ENCODE assay signal across 22 cellular contexts in genomic region chr20:63351380-63351700, GRCh38. TPM values are rescaled to one million over a fixed set of nuclear protein-coding genes. Genes with fewer than 3 reads are reported as not detected.
DNase-seq lines count a peak whose midpoint lies in the region; ATAC-seq and TF ChIP-seq lines count a peak whose summit lies in the region.
"Had no signal": no experiment of that assay in that cellular context is flagged by ENCODE, and none has a peak within 500 bp of the region (broad histone marks: within the 10 kb centered on the region; RNA-seq: fewer than 3 reads in every experiment).

No MANE protein-coding gene starts in this region.

- H3K9me3 Mint-ChIP-seq in activated naive CD8-positive, alpha-beta T cell treated with anti-CD3 and anti-CD28 coated beads, Interleukin-2, amount 50 U/mL, for 24 hours = peaks cover 11% of the 10 kb centered on the region
- H3K9me3 Mint-ChIP-seq in activated naive CD8-positive, alpha-beta T cell treated with anti-CD3 and anti-CD28 coated beads for 36 hours = peaks cover 5% of the 10 kb centered on the region
- peaks cover 7% of the 10 kb centered on the region for H3K9me3 Mint-ChIP-seq in stimulated activated naive CD8-positive, alpha-beta T cell treated with anti-CD3 and anti-CD28 coated beads, Interleukin-15, Interleukin-2, amounts not matched to agents 100 ng/mL and 50 ng/mL, for 24 hours
- H3K9me3 Mint-ChIP-seq in glutamatergic neuron (ENCODE audit: unreplicated experiment) = peaks cover 19% of the 10 kb centered on the region
- H3K9me3 Mint-ChIP-seq: CD4-positive, alpha-beta T cell; CD8-positive, alpha-beta memory T cell had no signal

- no peaks in the 10 kb centered on the region for H3K36me3 Mint-ChIP-seq in activated naive CD8-positive, alpha-beta T cell treated with anti-CD3 and anti-CD28 coated beads, Interleukin-2, amount 50 U/mL, for 24 hours (ENCODE audit: low read depth)
- no peaks in the 10 kb centered on the region for H3K36me3 Mint-ChIP-seq in activated naive CD8-positive, alpha-beta T cell treated with anti-CD3 and anti-CD28 coated beads for 36 hours
- no peaks in the 10 kb centered on the region for H3K36me3 Mint-ChIP-seq in stimulated activated naive CD8-positive, alpha-beta T cell treated with anti-CD3 and anti-CD28 coated beads, Interleukin-15, Interleukin-2, amounts not matched to agents 100 ng/mL and 50 ng/mL, for 24 hours (ENCODE audit: low read depth)
- peaks cover 9% of the 10 kb centered on the region for H3K36me3 Mint-ChIP-seq in glutamatergic neuron (ENCODE audit: unreplicated experiment)
- H3K36me3 Mint-ChIP-seq: CD14-positive monocyte; CD8-positive, alpha-beta memory T cell had no signal

- no peaks in the 10 kb centered on the region for H3K36me3 ChIP-seq in osteoblast (ENCODE audit: insufficient read depth, low read length)
- H3K36me3 ChIP-seq: BLaER1 treated with 17β-estradiol and CSF1 and Interleukin-3, amounts not matched to agents 10 nM and 100 nM; HAP-1 had no signal

- H3K79me2 ChIP-seq in osteoblast (ENCODE audit: insufficient read depth, low read length) = no peaks in the 10 kb centered on the region

- no peak for ATAC-seq in activated naive CD8-positive, alpha-beta T cell treated with anti-CD3 and anti-CD28 coated beads, Interleukin-2, amount 50 U/mL, for 24 hours
- no peak for ATAC-seq in stimulated activated naive CD8-positive, alpha-beta T cell treated with anti-CD3 and anti-CD28 coated beads, Interleukin-15, Interleukin-2, amounts not matched to agents 100 U/mL and 50 U/mL, for 24 hours
- ATAC-seq in left lobe of liver (peak; percentile 17), HG03565 (IDR thresholded peaks at IDR 0.05; ENCODE audit: unreplicated experiment) (no peak)
- ATAC-seq: GM12878 had no signal

- H3K4me3 ChIP-seq in osteoblast (ENCODE audit: insufficient read depth, low read length) = no peak overlapping the region
- H3K4me3 ChIP-seq: BLaER1 treated with 17β-estradiol and CSF1 and Interleukin-3, amounts not matched to agents 10 nM and 100 nM; GM12878; GM23248; HAP-1 had no signal

- H3K4me3 Mint-ChIP-seq in activated naive CD8-positive, alpha-beta T cell treated with anti-CD3 and anti-CD28 coated beads, Interleukin-2, amount 50 U/mL, for 24 hours = no peak overlapping the region
- no peak overlapping the region for H3K4me3 Mint-ChIP-seq in activated naive CD8-positive, alpha-beta T cell treated with anti-CD3 and anti-CD28 coated beads for 36 hours
- H3K4me3 Mint-ChIP-seq in stimulated activated naive CD8-positive, alpha-beta T cell treated with anti-CD3 and anti-CD28 coated beads, Interleukin-15, Interleukin-2, amounts not matched to agents 100 ng/mL and 50 ng/mL, for 24 hours = no peak overlapping the region
- H3K4me3 Mint-ChIP-seq in glutamatergic neuron (ENCODE audit: unreplicated experiment) = no peak overlapping the region
- H3K4me3 Mint-ChIP-seq: B cell; CD14-positive monocyte; CD4-positive, alpha-beta T cell; HFFc6 had no signal

- no peaks in the 10 kb centered on the region for H3K4me1 Mint-ChIP-seq in activated naive CD8-positive, alpha-beta T cell treated with anti-CD3 and anti-CD28 coated beads, Interleukin-2, amount 50 U/mL, for 24 hours
- H3K4me1 Mint-ChIP-seq in activated naive CD8-positive, alpha-beta T cell treated with anti-CD3 and anti-CD28 coated beads for 36 hours = no peaks in the 10 kb centered on the region
- H3K4me1 Mint-ChIP-seq in stimulated activated naive CD8-positive, alpha-beta T cell treated with anti-CD3 and anti-CD28 coated beads, Interleukin-15, Interleukin-2, amounts not matched to agents 100 ng/mL and 50 ng/mL, for 24 hours (ENCODE audit: low read depth) = no peaks in the 10 kb centered on the region
- peaks cover 8% of the 10 kb centered on the region for H3K4me1 Mint-ChIP-seq in glutamatergic neuron (ENCODE audit: low read depth, unreplicated experiment)
- H3K4me1 Mint-ChIP-seq: B cell; CD14-positive monocyte; CD8-positive, alpha-beta memory T cell had no signal

- H2AFZ ChIP-seq in osteoblast (ENCODE audit: low read length) = no peak overlapping the region
- H2AFZ ChIP-seq: GM23248 had no signal

- H3K27ac Mint-ChIP-seq in activated naive CD8-positive, alpha-beta T cell treated with anti-CD3 and anti-CD28 coated beads, Interleukin-2, amount 50 U/mL, for 24 hours = peak overlapping the region; percentile 52
- no peak overlapping the region for H3K27ac Mint-ChIP-seq in activated naive CD8-positive, alpha-beta T cell treated with anti-CD3 and anti-CD28 coated beads for 36 hours
- H3K27ac Mint-ChIP-seq in stimulated activated naive CD8-positive, alpha-beta T cell treated with anti-CD3 and anti-CD28 coated beads, Interleukin-15, Interleukin-2, amounts not matched to agents 100 ng/mL and 50 ng/mL, for 24 hours = peak overlapping the region; percentile 67
- no peak overlapping the region for H3K27ac Mint-ChIP-seq in glutamatergic neuron (ENCODE audit: unreplicated experiment)
- H3K27ac Mint-ChIP-seq: B cell; CD14-positive monocyte; CD4-positive, alpha-beta T cell; CD8-positive, alpha-beta memory T cell; HFFc6 had no signal

- H3K4me2 ChIP-seq in osteoblast (ENCODE audit: insufficient read depth, low read length) = no peak overlapping the region

- H3K27ac ChIP-seq in osteoblast (ENCODE audit: low read depth, low read length) = no peak overlapping the region
- H3K27ac ChIP-seq: 22Rv1; BLaER1 treated with 17β-estradiol and CSF1 and Interleukin-3, amounts not matched to agents 10 nM and 100 nM; GM23248 had no signal

- H3K4me1 ChIP-seq in osteoblast (ENCODE audit: insufficient read depth, low read length) = no peaks in the 10 kb centered on the region
- H3K4me1 ChIP-seq: HAP-1 had no signal

- no peaks in the 10 kb centered on the region for H3K27me3 ChIP-seq in osteoblast (ENCODE audit: insufficient read depth, low read length)

- no peaks in the 10 kb centered on the region for H3K27me3 Mint-ChIP-seq in activated naive CD8-positive, alpha-beta T cell treated with anti-CD3 and anti-CD28 coated beads, Interleukin-2, amount 50 U/mL, for 24 hours
- no peaks in the 10 kb centered on the region for H3K27me3 Mint-ChIP-seq in activated naive CD8-positive, alpha-beta T cell treated with anti-CD3 and anti-CD28 coated beads for 36 hours
- no peaks in the 10 kb centered on the region for H3K27me3 Mint-ChIP-seq in stimulated activated naive CD8-positive, alpha-beta T cell treated with anti-CD3 and anti-CD28 coated beads, Interleukin-15, Interleukin-2, amounts not matched to agents 100 ng/mL and 50 ng/mL, for 24 hours
- peaks cover 20% of the 10 kb centered on the region for H3K27me3 Mint-ChIP-seq in glutamatergic neuron (ENCODE audit: unreplicated experiment)
- H3K27me3 Mint-ChIP-seq: B cell had no signal

- no peaks in the 10 kb centered on the region for H4K20me1 ChIP-seq in osteoblast (ENCODE audit: insufficient read depth, low read length)

- H3K9me3 ChIP-seq in osteoblast (ENCODE audit: low read depth, low read length) = no peaks in the 10 kb centered on the region
- H3K9me3 ChIP-seq: HAP-1 had no signal

- no peak for TF ChIP-seq CTCF in osteoblast (IDR thresholded peaks at IDR 0.05; ENCODE audit: extremely low read depth, low read depth, low read length)
- TF ChIP-seq CTCF in glutamatergic neuron (IDR thresholded peaks at IDR 0.05; ENCODE audit: partially characterized antibody, unreplicated experiment) = no peak

- no peak for DNase-seq in activated naive CD8-positive, alpha-beta T cell treated with anti-CD3 and anti-CD28 coated beads, Interleukin-2, amount 50 U/mL, for 24 hours
- DNase-seq in activated naive CD8-positive, alpha-beta T cell treated with anti-CD3 and anti-CD28 coated beads for 36 hours = no peak
- DNase-seq in stimulated activated naive CD8-positive, alpha-beta T cell treated with anti-CD3 and anti-CD28 coated beads, Interleukin-15, Interleukin-2, amounts not matched to agents 100 U/mL and 50 U/mL, for 24 hours = no peak
- DNase-seq in left lobe of liver (ENCODE audit: low spot score) (no peak), osteoblast (ENCODE audit: insufficient read length, low spot score, missing footprints) (peak; percentile 83), glutamatergic neuron (no peak)
- DNase-seq: CD4-positive, alpha-beta T cell; CD8-positive, alpha-beta memory T cell; DMS 273 treated with DMSO at 0.1 percent for 48 hours; EL; GDM1; GM23248; HFFc6 had no signal

RNA-seq across cellular contexts. Expression of gene CHRNA4, which starts 9.8 kb away (rescaled TPM):
- total RNA-seq in activated naive CD8-positive, alpha-beta T cell treated with anti-CD3 and anti-CD28 coated beads for 36 hours = not detected
- 145 TPM for total RNA-seq in left lobe of liver
- total RNA-seq in osteoblast = not detected in 2 replicates
- 165 TPM for total RNA-seq in glutamatergic neuron (ENCODE audit: unreplicated experiment)
- total RNA-seq: B cell; CD4-positive, alpha-beta T cell; CD8-positive, alpha-beta memory T cell; GM23248; H4; HFFc6 had no signal

RNA-seq across cellular contexts. Expression of gene COL20A1, which starts 58.4 kb away (rescaled TPM):
- total RNA-seq in activated naive CD8-positive, alpha-beta T cell treated with anti-CD3 and anti-CD28 coated beads for 36 hours = under 1 TPM in 1 of 2 experiments, not detected in 1; 0.08 TPM
- total RNA-seq in left lobe of liver = not detected
- not detected in 2 replicates for total RNA-seq in osteoblast
- 2.1 TPM for total RNA-seq in glutamatergic neuron (ENCODE audit: unreplicated experiment)
- total RNA-seq: B cell, GM12878, GM23248 had no signal

Comparison
In these comparisons a context has a peak if more than half of its experiments do, and no peak if none do; other contexts are left out.
1. H3K27ac Mint-ChIP-seq: peak in activated naive CD8-positive, alpha-beta T cell treated with anti-CD3 and anti-CD28 coated beads, Interleukin-2, amount 50 U/mL, for 24 hours (single experiment) and stimulated activated naive CD8-positive, alpha-beta T cell treated with anti-CD3 and anti-CD28 coated beads, Interleukin-15, Interleukin-2, amounts not matched to agents 100 ng/mL and 50 ng/mL, for 24 hours (single experiment); none in activated naive CD8-positive, alpha-beta T cell treated with anti-CD3 and anti-CD28 coated beads for 36 hours (single experiment) and glutamatergic neuron (single experiment).
2. RNA of gene CHRNA4, which starts 9.8 kb away (total RNA-seq): 165 TPM in glutamatergic neuron (single experiment) and 145 TPM in left lobe of liver (single experiment); not detected in activated naive CD8-positive, alpha-beta T cell treated with anti-CD3 and anti-CD28 coated beads for 36 hours and not detected in osteoblast; every median in the first group is over 100 times any median in the second.